ENCODE assay signal across 31 cellular contexts in the genomic region with DNA sequence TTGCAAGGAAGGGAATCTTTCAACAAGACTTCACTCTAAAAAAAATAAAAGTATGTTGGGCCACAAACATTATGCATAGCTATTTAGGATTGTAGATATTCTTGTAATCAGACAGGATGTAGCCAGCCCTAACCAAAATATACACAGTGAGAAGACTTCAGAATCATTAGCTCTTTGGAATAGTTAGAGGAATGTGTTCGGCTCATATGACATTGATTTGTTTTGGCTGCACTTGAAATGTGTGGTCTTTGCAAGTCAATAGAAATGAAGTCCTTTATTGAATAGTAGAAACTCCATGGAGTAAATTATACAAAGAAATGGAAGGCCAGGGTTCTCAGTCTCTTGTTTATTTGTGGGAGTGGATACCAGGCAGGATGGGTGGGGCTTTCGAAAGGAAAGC.
DNase-seq lines count a peak whose midpoint lies in the region; ATAC-seq and TF ChIP-seq lines count a peak whose summit lies in the region.
"Had no signal": no experiment of that assay in that cellular context is flagged by ENCODE, and none has a peak within 500 bp of the region (broad histone marks: within the 10 kb centered on the region; RNA-seq: fewer than 3 reads in every experiment).

No MANE protein-coding gene starts in this region.

- TF ChIP-seq RAD21 in IMR-90 (IDR thresholded peaks at IDR 0.05; ENCODE audit: low read length): no peak

- peak overlapping the region; percentile 100 for H2BK20ac ChIP-seq in IMR-90 (ENCODE audit: low read depth, low read length)

- peak overlapping the region; percentile 100 for H4K5ac ChIP-seq in IMR-90 (ENCODE audit: low read depth, low read length)

- peak overlapping the region; percentile 87; the same call in 1 of the 3 replicates for H2BK15ac ChIP-seq in IMR-90 (ENCODE audit: low read depth, low read length)

- peak overlapping the region; percentile 99; the same call in 1 of the 2 replicates for H3K23ac ChIP-seq in IMR-90 (ENCODE audit: low read depth, low read length)

- TF ChIP-seq CTCF in IMR-90 (conservative IDR thresholded peaks at IDR 0.05; ENCODE audit: low read depth, low read length) (no peak), brain microvascular endothelial cell (IDR thresholded peaks at IDR 0.05; ENCODE audit: low read depth, low read length, missing control alignments) (no peak), fibroblast of villous mesenchyme (IDR thresholded peaks at IDR 0.05; ENCODE audit: insufficient read depth, low read depth, low read length) (no peak)

- 0 out of 2 replicates have a peak overlapping the region, but pooled peaks have one; percentile 44 for H3K4me2 ChIP-seq in IMR-90 (ENCODE audit: low read depth, low read length)

- intact Hi-C loops in IMR-90 (cut with micrococcal nuclease): loop anchor here (2.0 to 5.0 kb wide), 2 partner anchors 150 to 196 kb away; no protein-coding TSS in a partner anchor

- H3K14ac ChIP-seq in IMR-90 (replicated peaks; ENCODE audit: low read depth, low read length): peak overlapping the region; percentile 99

- H3K9ac ChIP-seq in IMR-90 (ENCODE audit: low read depth, low read length): no peak overlapping the region

- POLR2A ChIA-PET in IMR-90 (lab: Charles Lee; ENCODE audit: unreplicated experiment): interaction anchor here (0.9 kb wide), 1 partner anchor 8 kb away, joined by 3 read pairs; no protein-coding TSS in a partner anchor

- no peaks in the 10 kb centered on the region for H3K27me3 ChIP-seq in ACC112 (ENCODE audit: insufficient read depth, low read length)
- no peaks in the 10 kb centered on the region for H3K27me3 ChIP-seq in IMR-90 (ENCODE audit: control insufficient read depth, insufficient read depth, low read length)
- no peaks in the 10 kb centered on the region for H3K27me3 ChIP-seq in brain microvascular endothelial cell (replicated peaks)
- H3K27me3 ChIP-seq in H7 (ENCODE audit: control insufficient read depth, insufficient read depth, low read length): no peaks in the 10 kb centered on the region
- H3K27me3 ChIP-seq: ascending aorta, esophagus muscularis mucosa, right lobe of liver, thyroid gland had no signal

- peak overlapping the region; percentile 96 for H4K91ac ChIP-seq in IMR-90 (ENCODE audit: insufficient read depth, low read depth, low read length)

- H3K36me3 ChIP-seq in ACC112 (ENCODE audit: insufficient read depth, low read length) (no peaks in the 10 kb centered on the region), IMR-90 (ENCODE audit: control insufficient read depth, insufficient read depth, low read length) (no peaks in the 10 kb centered on the region), brain microvascular endothelial cell (replicated peaks) (no peaks in the 10 kb centered on the region), H7 (replicated peaks; ENCODE audit: control insufficient read depth, insufficient read depth, low read length) (no peaks in the 10 kb centered on the region)
- H3K36me3 ChIP-seq: ascending aorta, esophagus muscularis mucosa, HAP-1, left ventricle myocardium inferior, right lobe of liver, thyroid gland had no signal

- H4K8ac ChIP-seq in IMR-90 (ENCODE audit: low read depth in 2 of 2, low read length in 2 of 2): peak overlapping the region; percentile 73 to 99

- H2AK9ac ChIP-seq in IMR-90 (replicated peaks; ENCODE audit: low read depth, low read length, poor library complexity): no peak overlapping the region

- peak overlapping the region; percentile 100 for H3K18ac ChIP-seq in IMR-90 (ENCODE audit: low read depth, low read length)

- H3K4me1 ChIP-seq in ACC112 (ENCODE audit: control insufficient read depth, insufficient read depth, low read length, unreplicated experiment) (peaks cover 53% of the 10 kb centered on the region), IMR-90 (ENCODE audit: control insufficient read depth, insufficient read depth, low read length) (peaks cover 37% of the 10 kb centered on the region)
- H3K4me1 ChIP-seq: ascending aorta, esophagus muscularis mucosa, HAP-1, left ventricle myocardium inferior, right lobe of liver, thyroid gland had no signal

- peak overlapping the region; percentile 100 for H3K4ac ChIP-seq in IMR-90 (ENCODE audit: low read depth, low read length)

- CTCF ChIA-PET in IMR-90 (lab: Yijun Ruan, JAX): interaction anchor here (0.7 to 3.0 kb wide), 7 partner anchors 10 to 543 kb away, joined by 3 to 14 read pairs (median 3); no protein-coding TSS in a partner anchor

- H2AFZ ChIP-seq in ACC112 (ENCODE audit: low read length, unreplicated experiment) (no peak overlapping the region), IMR-90 (replicated peaks; ENCODE audit: low read length, poor library complexity) (no peak overlapping the region)

- no CpG with 5 or more reads among the region's 2 CpGs for WGBS in IMR-90 (ENCODE audit: extremely low coverage in 2 of 2, insufficient read length in 1 of 2), 2 experiments

- no peak for TF ChIP-seq POLR2A in IMR-90 (IDR thresholded peaks at IDR 0.05; ENCODE audit: low read depth, low read length)

- dilution Hi-C loops in IMR-90 (cut with HindIII; ENCODE audit: low sequenced_read_pairs, unreplicated experiment): no loop called here

- peak overlapping the region; percentile 99 for H2BK5ac ChIP-seq in IMR-90 (ENCODE audit: low read depth, low read length, poor library complexity, severe bottlenecking)

- H3K9me1 ChIP-seq in IMR-90 (ENCODE audit: insufficient read depth, low read length): peaks cover 37% of the 10 kb centered on the region

- DNase-seq in IMR-90 (peak; percentile 77), brain microvascular endothelial cell (no peak), fibroblast of villous mesenchyme (ENCODE audit: low read depth) (peak; percentile 23), COLO668 (lab: John Stamatoyannopoulos, UW; ENCODE audit: unreplicated experiment) (no peak), H7 (no peak)
- DNase-seq: activated B cell treated with CpG ODN at 0.5 μM for 24 hours; activated CD4-positive, alpha-beta T cell treated with anti-CD3 and anti-CD28 coated beads, Interleukin-2, amount 10 ng/mL, durations not matched to agents 7 days and 5 days; activated effector memory CD4-positive, alpha-beta T cell treated with Interleukin-2 at 50 U/mL for 16 hours; activated T-cell treated with anti-CD3 and anti-CD28 coated beads, Interleukin-2, amount 50 U/mL, for 1 hour; CD8-positive, alpha-beta T cell; dermis blood vessel endothelial cell; endodermal cell; islet precursor cell; Kasumi-1; left ventricle myocardium inferior; MV-4-11; NCI-H1436; NCI-H2107; NCI-H446 treated with DMSO at 0.1 percent for 48 hours; right lobe of liver; stimulated activated CD4-positive, alpha-beta T cell treated with anti-CD3 and anti-CD28 coated beads, Interleukin-4, amount 100 ng/mL, for 24 hours; thyroid gland had no signal

- peak overlapping the region; percentile 99 for H2AK5ac ChIP-seq in IMR-90 (ENCODE audit: low read depth, low read length)

- no peaks in the 10 kb centered on the region for H3K79me2 ChIP-seq in ACC112 (ENCODE audit: control insufficient read depth, insufficient read depth, low read length, unreplicated experiment)

- H3K4me3 ChIP-seq in ACC112 (ENCODE audit: low read depth, low read length) (no peak overlapping the region), IMR-90 (ENCODE audit: insufficient read depth, low read depth, low read length) (no peak overlapping the region), brain microvascular endothelial cell (ENCODE audit: low read depth, low read length) (no peak overlapping the region), fibroblast of villous mesenchyme (ENCODE audit: low read depth, low read length) (no peak overlapping the region), H7 (ENCODE audit: insufficient read depth, low read depth, low read length) (no peak overlapping the region)
- H3K4me3 ChIP-seq: ascending aorta, esophagus muscularis mucosa, HAP-1, left ventricle myocardium inferior, right lobe of liver, SK-N-MC, thyroid gland had no signal

- H2BK120ac ChIP-seq in IMR-90 (ENCODE audit: low read depth, low read length): peak overlapping the region; percentile 100

- in situ Hi-C loops in IMR-90 (cut with MboI; ENCODE audit: low sequenced_read_pairs): loop anchor here (25.0 kb wide), 1 partner anchor 1650 kb away; no protein-coding TSS in a partner anchor
- in situ Hi-C loops in brain microvascular endothelial cell (cut with HindIII; ENCODE audit: low pct_ligation_motif_present, low sequenced_read_pairs): no loop called here

- H3K79me1 ChIP-seq in IMR-90 (ENCODE audit: low read depth in 1 of 2, low read length in 2 of 2): peaks cover 26 to 66% of the 10 kb centered on the region in 2 experiments; a peak in 3 of 4 replicates

- ATAC-seq in IMR-90 (ENCODE audit: low read depth) (peak; percentile 50), HG03097 (IDR thresholded peaks at IDR 0.05; ENCODE audit: low FRiP score, unreplicated experiment) (no peak), GM21717 (IDR thresholded peaks at IDR 0.05; ENCODE audit: unreplicated experiment) (no peak)
- ATAC-seq: activated naive CD4-positive, alpha-beta T cell treated with anti-CD3 and anti-CD28 coated beads, Interleukin-2, amount 50 U/mL, for 72 hours; CD8-positive, alpha-beta T cell; HepG2; right lobe of liver had no signal

- peak overlapping the region; percentile 72 for H3K56ac ChIP-seq in IMR-90 (ENCODE audit: extremely low read depth, insufficient read depth, low read length)

- H3K27ac ChIP-seq in ACC112 (ENCODE audit: low read depth, low read length) (peak overlapping the region; percentile 24), IMR-90 (ENCODE audit: insufficient read depth, low read length) (peak overlapping the region; percentile 80), brain microvascular endothelial cell (peak overlapping the region; percentile 96)
- H3K27ac ChIP-seq: ascending aorta, esophagus muscularis mucosa, left ventricle myocardium inferior, right lobe of liver, SK-N-MC, thyroid gland had no signal

- no peaks in the 10 kb centered on the region for H4K20me1 ChIP-seq in IMR-90 (ENCODE audit: insufficient read depth, low read length)

- H3K9me3 ChIP-seq in IMR-90 (ENCODE audit: control insufficient read depth, insufficient read depth, low read length): no peaks in the 10 kb centered on the region; the same call in 1 of the 2 replicates
- H3K9me3 ChIP-seq: ascending aorta, HAP-1, right lobe of liver, thyroid gland had no signal

- BruUV-seq in IMR-90 (replicated peaks; lab: Mats Ljungman, UMichigan): no TSS peak

TF ChIP-seq in IMR-90, 13 proteins besides CTCF, POLR2A, EP300 and RAD21 (continues in another document):
- TF ChIP-seq MAFK (IDR thresholded peaks at IDR 0.05; ENCODE audit: low read depth, low read length) (no peak), FOS (IDR thresholded peaks at IDR 0.05; ENCODE audit: low read depth, low read length) (no peak), MXI1 (IDR thresholded peaks at IDR 0.05; ENCODE audit: borderline replicate concordance, low read depth, low read length) (no peak), CHD1 (IDR thresholded peaks at IDR 0.05; ENCODE audit: low read depth, low read length) (no peak), BHLHE40 (IDR thresholded peaks at IDR 0.05; ENCODE audit: low read depth, low read length) (no peak), NFE2L2 (IDR thresholded peaks at IDR 0.05; ENCODE audit: low read depth, low read length) (no peak), RCOR1 (IDR thresholded peaks at IDR 0.05; ENCODE audit: insufficient replicate concordance, low read length) (no peak), SMC3 (IDR thresholded peaks at IDR 0.05; ENCODE audit: low read depth, low read length) (no peak), MAZ (IDR thresholded peaks at IDR 0.05; ENCODE audit: borderline replicate concordance, low read depth, low read length) (no peak)

Comparison
In these comparisons a context has a peak if more than half of its experiments do, and no peak if none do; other contexts are left out.
1. H3K27ac ChIP-seq: peak in every context shown above with its lines; median percentile 96 in brain microvascular endothelial cell; 80 in IMR-90; 24 in ACC112.
2. DNase-seq: peak in IMR-90 (single experiment) and fibroblast of villous mesenchyme (single experiment); none in brain microvascular endothelial cell (single experiment), COLO668 (single experiment) and H7 (single experiment).